Comparison of ENCODE assay signal across 11 cellular contexts in genomic region chr14:73460691-73461127, GRCh38. TPM values are rescaled to one million over a fixed set of nuclear protein-coding genes. Genes with fewer than 3 reads are reported as not detected.
DNase-seq lines count a peak whose midpoint lies in the region; ATAC-seq, FAIRE-seq and TF ChIP-seq lines count a peak whose summit lies in the region.
"Had no signal": no experiment of that assay in that cellular context is flagged by ENCODE, and none has a peak within 500 bp of the region (broad histone marks: within the 10 kb centered on the region; RNA-seq: fewer than 3 reads in every experiment).

No MANE protein-coding gene starts in this region.

- H3K27me3 ChIP-seq in K562 (ENCODE audit: control insufficient read depth in 2 of 2, insufficient read depth in 2 of 2, low read length in 2 of 2) (no peaks in the 10 kb centered on the region), trophoblast cell (ENCODE audit: insufficient read depth, low read length) (no peaks in the 10 kb centered on the region)

- H3K27ac ChIP-seq in K562 (ENCODE audit: extremely low read depth, low read depth, low read length) = peak overlapping the region; percentile 44; the same call in 2 of the 3 replicates
- H3K27ac ChIP-seq in mesodermal cell (ENCODE audit: low read depth, low read length, severe bottlenecking) = peak overlapping the region; percentile 13
- no peak overlapping the region for H3K27ac ChIP-seq in trophoblast cell (ENCODE audit: low read depth, low read length)

- no peak overlapping the region for H3K14ac ChIP-seq in trophoblast cell (ENCODE audit: low read length)

- intact Hi-C loops in K562 (cut with micrococcal nuclease) = loop anchor here (10.0 kb wide), 1 partner anchor 536 kb away; the partner anchor contains the start of gene DCAF4

- H2BK120ac ChIP-seq in trophoblast cell (ENCODE audit: insufficient read depth, low read length, poor library complexity) = no peak overlapping the region

- no peak for TF ChIP-seq CTCF in K562 (IDR thresholded peaks at IDR 0.05 in 2 of 3, conservative IDR thresholded peaks at IDR 0.05 in 1 of 3; ENCODE audit: insufficient read depth in 2 of 3, low read depth in 1 of 3, low read length in 3 of 3)

- peaks cover 9% of the 10 kb centered on the region for H3K79me1 ChIP-seq in trophoblast cell (ENCODE audit: low read length)

- no peak overlapping the region for H2AK5ac ChIP-seq in trophoblast cell (ENCODE audit: low read length)

- no peak overlapping the region for H3K18ac ChIP-seq in trophoblast cell (ENCODE audit: low read length)

- no TSS peak for BruUV-seq in K562 (replicated peaks; lab: Mats Ljungman, UMichigan)

- DNase-seq in EH (ENCODE audit: low read depth) (peak; percentile 62), NCI-H1105 treated with DMSO at 0.1 percent for 48 hours (lab: John Stamatoyannopoulos, UW) (peak; percentile 85), K562 (ENCODE audit: extremely low read depth in 1 of 4, low spot score in 3 of 4) (peak in 1 of 4 experiments; percentile 46), retina (no peak), trophoblast cell (no peak), frontal cortex (ENCODE audit: low spot score in 2 of 2) (no peak)
- DNase-seq: activated CD4-positive, alpha-beta memory T cell treated with anti-CD3 and anti-CD28 coated beads for 36 hours; stimulated activated naive CD4-positive, alpha-beta T cell treated with Interleukin-2 at 50 U/mL for 16 hours had no signal

- ATAC-seq in K562 (no peak), HG02973 (IDR thresholded peaks at IDR 0.05; ENCODE audit: unreplicated experiment) (no peak)
- ATAC-seq: GM12878 had no signal

- H3K4me2 ChIP-seq in K562 (ENCODE audit: insufficient read depth, low read length) (peak overlapping the region; percentile 68), trophoblast cell (ENCODE audit: low read length) (no peak overlapping the region)

- H4K12ac ChIP-seq in trophoblast cell (ENCODE audit: low read depth, low read length) = no peak overlapping the region

- FAIRE-seq in K562 (lab: Jason Lieb, UNC) (no peak), frontal cortex (lab: Jason Lieb, UNC) (no peak)
- FAIRE-seq: GM12878 had no signal

- no peaks in the 10 kb centered on the region for H4K20me1 ChIP-seq in K562 (replicated peaks; ENCODE audit: control insufficient read depth, insufficient read depth, low read length)

- no peak overlapping the region for H4K8ac ChIP-seq in trophoblast cell (ENCODE audit: low read depth, low read length)

- no peaks in the 10 kb centered on the region for H3K9me1 ChIP-seq in K562 (ENCODE audit: control insufficient read depth, insufficient read depth, low read length)

- no peak overlapping the region for H2BK5ac ChIP-seq in trophoblast cell (ENCODE audit: low read depth, low read length, poor library complexity)

- H3K4ac ChIP-seq in trophoblast cell (ENCODE audit: low read depth, low read length) = no peak overlapping the region

- H3K9me3 ChIP-seq in K562 (replicated peaks; ENCODE audit: control insufficient read depth, insufficient read depth, low read depth, low read length) (no peaks in the 10 kb centered on the region), mesodermal cell (ENCODE audit: control insufficient read depth, low read length) (no peaks in the 10 kb centered on the region), trophoblast cell (ENCODE audit: insufficient read depth, low read depth, low read length) (no peaks in the 10 kb centered on the region)

- H3K4me3 ChIP-seq in K562 = no peak overlapping the region
- H3K4me3 ChIP-seq in mesodermal cell (ENCODE audit: extremely low read depth, insufficient read depth, low read length, poor library complexity, severe bottlenecking) = no peak overlapping the region
- H3K4me3 ChIP-seq in trophoblast cell (ENCODE audit: low read depth, low read length) = no peak overlapping the region
- H3K4me3 ChIP-seq: GM12878 had no signal

- POLR2A ChIA-PET in K562 (lab: Yijun Ruan, JAX) = interaction anchor here (0.6 to 1.0 kb wide), 2 partner anchors 165 to 201 kb away, joined by 3 to 4 read pairs; no protein-coding TSS in a partner anchor

- H4K91ac ChIP-seq in trophoblast cell (ENCODE audit: low read depth, low read length) = no peak overlapping the region

- TF ChIP-seq RAD21 in K562 (CRISPR knock-in tag; conservative IDR thresholded peaks at IDR 0.05 in 1 of 2, IDR thresholded peaks at IDR 0.05 in 1 of 2) = no peak

- no peaks in the 10 kb centered on the region for H3K36me3 ChIP-seq in K562 (ENCODE audit: control insufficient read depth, insufficient read depth, low read length)
- no peaks in the 10 kb centered on the region for H3K36me3 ChIP-seq in mesodermal cell (ENCODE audit: control insufficient read depth, insufficient read depth, low read length)
- H3K36me3 ChIP-seq in trophoblast cell (ENCODE audit: control insufficient read depth in 1 of 2, insufficient read depth in 2 of 2, low read length in 2 of 2) = no peaks in the 10 kb centered on the region

- in situ Hi-C loops in K562 (cut with MboI) = loop anchor here (25.0 kb wide), 2 partner anchors 423 to 948 kb away; partner anchors contain the start of gene ZFYVE1

- H3K79me2 ChIP-seq in K562 (ENCODE audit: control insufficient read depth, insufficient read depth, low read length) (peaks cover 27% of the 10 kb centered on the region), trophoblast cell (ENCODE audit: control insufficient read depth, insufficient read depth, low read length, poor library complexity) (peaks cover 12% of the 10 kb centered on the region)

- H2BK12ac ChIP-seq in trophoblast cell (ENCODE audit: low read length) = no peak overlapping the region

- CTCF ChIA-PET in K562 (lab: Yijun Ruan, JAX; ENCODE audit: low intra/inter-chr PET ratio) = no interaction called here

- H2AFZ ChIP-seq in K562 (ENCODE audit: low read depth, low read length) = peak overlapping the region; percentile 96
- no peak overlapping the region for H2AFZ ChIP-seq in trophoblast cell (ENCODE audit: insufficient read depth, low read length, poor library complexity)

- no peak overlapping the region for H3K23ac ChIP-seq in trophoblast cell (ENCODE audit: low read length)

- H3K9ac ChIP-seq in K562 (ENCODE audit: insufficient read depth in 1 of 2, low read depth in 2 of 2, low read length in 2 of 2) (peak overlapping the region in 1 of 2 experiments; percentile 27; a peak in 1 of 4 replicates), trophoblast cell (ENCODE audit: low read length) (no peak overlapping the region)

- H3K4me1 ChIP-seq in K562 (replicated peaks in 1 of 2; ENCODE audit: control insufficient read depth in 2 of 2, insufficient read depth in 2 of 2, low read length in 2 of 2) = peaks cover 26 to 44% of the 10 kb centered on the region in 2 experiments
- peaks cover 21% of the 10 kb centered on the region for H3K4me1 ChIP-seq in mesodermal cell (ENCODE audit: control insufficient read depth, insufficient read depth, low read length, poor library complexity, severe bottlenecking)
- peaks cover 2 to 3% of the 10 kb centered on the region in 2 experiments for H3K4me1 ChIP-seq in trophoblast cell (ENCODE audit: control insufficient read depth in 1 of 2, insufficient read depth in 2 of 2, low read length in 2 of 2)

- 0% methylated on average over 2 of the region's 2 CpGs for WGBS in K562 (ENCODE audit: insufficient coverage, low coverage, missing lambda C conversion rate)
- WGBS in mesodermal cell (ENCODE audit: insufficient coverage in 2 of 2), 2 experiments = 86 to 100% methylated on average over 1 of the region's 2 CpGs
- WGBS in trophoblast cell (ENCODE audit: extremely low coverage, insufficient coverage, insufficient read length) = no CpG with 5 or more reads among the region's 2 CpGs

- no peak for TF ChIP-seq POLR2A in K562 (conservative IDR thresholded peaks at IDR 0.05)

- no peak for TF ChIP-seq EP300 in K562 (IDR thresholded peaks at IDR 0.05; ENCODE audit: low read length)

RNA-seq across cellular contexts. Expression of gene NUMB, which starts 2.4 kb away (rescaled TPM):
- 92.6 and 162 TPM in 2 replicates for total RNA-seq in K562 (2011; cell fraction: chromatin; rRNA removed; ENCODE audit: low replicate concordance)
- 62.4 and 76.5 TPM in 2 replicates for total RNA-seq in K562 (2011; cell fraction: nucleolus; rRNA removed)
- 94.4 and 145 TPM in 2 replicates for total RNA-seq in K562 (2011; cell fraction: nucleoplasm; rRNA removed)
- total RNA-seq in K562 (2014; rRNA removed) (16.8 and 17.8 TPM in 2 replicates), K562 (2014; rRNA removed; fragmentation: Illumina TruSeq; extraction: Trizol) (18.1 TPM in 2 replicates), K562 (2015; rRNA removed; fragmentation: Illumina TruSeq; extraction: Trizol) (13.5 and 17.9 TPM in 2 replicates), K562 (2021) (38.3 and 39.4 TPM in 2 replicates), frontal cortex (13.5 TPM)
- polyA plus RNA-seq in K562 (2011; rRNA removed) (54.0 and 65.1 TPM in 2 replicates), K562 (2014; fragmentation: Illumina TruSeq; extraction: Trizol) (44.2 and 48.6 TPM in 2 replicates), K562 (2014; fragmentation: Nextera tagmentation; extraction: Ambion mirVana) (10 to 100 TPM; 23.5 to 47.8 TPM), K562 (2014; rRNA removed) (31.5 and 32.3 TPM in 2 replicates)
- polyA plus RNA-seq in K562 (2011; cell fraction: cytosol; rRNA removed) = 66.1 and 80.6 TPM in 2 replicates
- 95.4 and 136 TPM in 2 replicates for polyA plus RNA-seq in K562 (2011; cell fraction: nucleus; rRNA removed)
- polyA plus RNA-seq in K562 (2012) = 33.4 and 35.1 TPM in 2 replicates
- polyA minus RNA-seq in K562 (2011; rRNA and poly(A)+ RNA removed) = 101 and 113 TPM in 2 replicates
- 32.8 and 40.6 TPM in 2 replicates for polyA minus RNA-seq in K562 (2011; cell fraction: cytosol; rRNA and poly(A)+ RNA removed)
- 46.2 and 65.6 TPM in 2 replicates for polyA minus RNA-seq in K562 (2011; cell fraction: nucleus; rRNA and poly(A)+ RNA removed)
- polyA plus RNA-seq in mesodermal cell (2013, experiment 1 of 2) = 60.9 TPM
- polyA plus RNA-seq in mesodermal cell (2013, experiment 2 of 2) = 56.9 TPM
- polyA plus RNA-seq in trophoblast cell (2013) = 86.2 and 87.0 TPM in 2 replicates

RNA-seq across cellular contexts. Expression of gene RIOX1, which starts 30.0 kb away (rescaled TPM):
- total RNA-seq in K562 (2011; cell fraction: chromatin; rRNA removed; ENCODE audit: low replicate concordance) = 6.8 and 12.9 TPM in 2 replicates
- total RNA-seq in K562 (2011; cell fraction: nucleolus; rRNA removed) = 14.5 and 16.8 TPM in 2 replicates
- 6.6 and 10.8 TPM in 2 replicates for total RNA-seq in K562 (2011; cell fraction: nucleoplasm; rRNA removed)
- total RNA-seq in K562 (2014; rRNA removed) (17.6 and 18.0 TPM in 2 replicates), K562 (2014; rRNA removed; fragmentation: Illumina TruSeq; extraction: Trizol) (7.8 and 9.2 TPM in 2 replicates), K562 (2015; rRNA removed; fragmentation: Illumina TruSeq; extraction: Trizol) (11.5 and 12.7 TPM in 2 replicates), K562 (2021) (14.3 and 15.7 TPM in 2 replicates), frontal cortex (27.7 TPM)
- polyA plus RNA-seq in K562 (2011; rRNA removed) (4.6 and 5.8 TPM in 2 replicates), K562 (2014; fragmentation: Illumina TruSeq; extraction: Trizol) (8.0 and 8.2 TPM in 2 replicates), K562 (2014; fragmentation: Nextera tagmentation; extraction: Ambion mirVana) (1 to 10 TPM; 1.9 to 2.6 TPM), K562 (2014; rRNA removed) (12.4 and 13.8 TPM in 2 replicates)
- polyA plus RNA-seq in K562 (2011; cell fraction: cytosol; rRNA removed) = 5.6 and 18.2 TPM in 2 replicates
- polyA plus RNA-seq in K562 (2011; cell fraction: nucleus; rRNA removed) = 4.1 and 6.5 TPM in 2 replicates
- polyA plus RNA-seq in K562 (2012) = 5.3 and 9.7 TPM in 2 replicates
- polyA minus RNA-seq in K562 (2011; rRNA and poly(A)+ RNA removed) = 5.7 and 7.6 TPM in 2 replicates
- polyA minus RNA-seq in K562 (2011; cell fraction: cytosol; rRNA and poly(A)+ RNA removed) = 8.2 and 10.1 TPM in 2 replicates
- polyA minus RNA-seq in K562 (2011; cell fraction: nucleus; rRNA and poly(A)+ RNA removed) = 7.8 and 10.0 TPM in 2 replicates
- 8.3 TPM for polyA plus RNA-seq in mesodermal cell (2013, experiment 1 of 2)
- 7.9 TPM for polyA plus RNA-seq in mesodermal cell (2013, experiment 2 of 2)
- polyA plus RNA-seq in trophoblast cell (2013) = 5.4 and 5.6 TPM in 2 replicates

Comparison
In these comparisons a context has a peak if more than half of its experiments do, and no peak if none do; other contexts are left out.
1. DNase-seq: peak in EH (single experiment) and NCI-H1105 treated with DMSO at 0.1 percent for 48 hours (single experiment); none in retina (single experiment), trophoblast cell (0 of 2) and frontal cortex (0 of 2).